Comparison of ENCODE assay signal across 2 cellular contexts in the genomic region with DNA sequence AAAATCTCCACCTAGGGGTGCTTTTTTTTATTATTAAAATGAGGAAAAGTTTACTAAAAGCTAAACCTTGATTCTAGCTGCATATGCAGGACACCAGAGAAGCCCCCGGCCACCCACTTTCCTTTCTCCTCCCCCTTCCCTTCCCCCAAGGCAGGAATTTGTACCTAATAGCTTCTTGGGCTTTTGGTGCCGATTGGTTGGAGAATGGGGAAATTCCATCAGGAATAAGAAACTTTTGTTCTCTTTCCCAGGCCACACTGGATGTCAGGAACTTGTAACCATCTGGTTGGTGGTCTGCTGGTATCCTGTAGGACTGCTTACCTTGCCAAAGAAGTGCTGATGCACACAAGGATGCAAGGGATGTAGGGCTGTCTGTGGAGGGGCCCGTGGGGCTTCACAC.
TF ChIP-seq lines count a peak whose summit lies in the region.

No MANE protein-coding gene starts in this region.

TF ChIP-seq in IMR-90, 13 proteins besides CTCF, POLR2A, EP300 and RAD21:
- TF ChIP-seq, protein P1, sequence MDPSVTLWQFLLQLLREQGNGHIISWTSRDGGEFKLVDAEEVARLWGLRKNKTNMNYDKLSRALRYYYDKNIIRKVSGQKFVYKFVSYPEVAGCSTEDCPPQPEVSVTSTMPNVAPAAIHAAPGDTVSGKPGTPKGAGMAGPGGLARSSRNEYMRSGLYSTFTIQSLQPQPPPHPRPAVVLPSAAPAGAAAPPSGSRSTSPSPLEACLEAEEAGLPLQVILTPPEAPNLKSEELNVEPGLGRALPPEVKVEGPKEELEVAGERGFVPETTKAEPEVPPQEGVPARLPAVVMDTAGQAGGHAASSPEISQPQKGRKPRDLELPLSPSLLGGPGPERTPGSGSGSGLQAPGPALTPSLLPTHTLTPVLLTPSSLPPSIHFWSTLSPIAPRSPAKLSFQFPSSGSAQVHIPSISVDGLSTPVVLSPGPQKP (IDR thresholded peaks at IDR 0.05; ENCODE audit: borderline replicate concordance, low read depth, low read length) = no peak
- no peak for TF ChIP-seq USF2 (IDR thresholded peaks at IDR 0.05; ENCODE audit: low read depth, low read length)
- no peak for TF ChIP-seq CHD1 (IDR thresholded peaks at IDR 0.05; ENCODE audit: low read depth, low read length)
- TF ChIP-seq MXI1 (IDR thresholded peaks at IDR 0.05; ENCODE audit: borderline replicate concordance, low read depth, low read length) = no peak
- TF ChIP-seq SMC3 (IDR thresholded peaks at IDR 0.05; ENCODE audit: low read depth, low read length) = no peak
- no peak for TF ChIP-seq NFE2L2 (IDR thresholded peaks at IDR 0.05; ENCODE audit: low read depth, low read length)
- TF ChIP-seq RCOR1 (IDR thresholded peaks at IDR 0.05; ENCODE audit: insufficient replicate concordance, low read length) = no peak
- TF ChIP-seq CEBPB (IDR thresholded peaks at IDR 0.05; ENCODE audit: low read depth, low read length) = no peak
- no peak for TF ChIP-seq FOS (IDR thresholded peaks at IDR 0.05; ENCODE audit: low read depth, low read length)
- TF ChIP-seq MAZ (IDR thresholded peaks at IDR 0.05; ENCODE audit: borderline replicate concordance, low read depth, low read length) = no peak
- no peak for TF ChIP-seq MAFK (IDR thresholded peaks at IDR 0.05; ENCODE audit: low read depth, low read length)
- TF ChIP-seq RFX5 (IDR thresholded peaks at IDR 0.05; ENCODE audit: low read depth, low read length) = no peak
- TF ChIP-seq BHLHE40 (IDR thresholded peaks at IDR 0.05; ENCODE audit: low read depth, low read length) = no peak
TF ChIP-seq in IMR-90: peak in this region for 0.

TF ChIP-seq in HEK293T, 16 proteins besides CTCF, POLR2A, EP300 and RAD21:
- TF ChIP-seq HDGF (IDR thresholded peaks at IDR 0.05; ENCODE audit: borderline replicate concordance) (no peak), LEF1 (IDR thresholded peaks at IDR 0.05; ENCODE audit: borderline replicate concordance) (no peak), ZNF384 (IDR thresholded peaks at IDR 0.05) (no peak), L3MBTL2 (conservative IDR thresholded peaks at IDR 0.05) (no peak), FOXK2 (IDR thresholded peaks at IDR 0.05) (no peak), PKNOX1 (IDR thresholded peaks at IDR 0.05) (no peak), ELF4 (IDR thresholded peaks at IDR 0.05) (no peak), ARNT (IDR thresholded peaks at IDR 0.05) (no peak), FOXM1 (IDR thresholded peaks at IDR 0.05; ENCODE audit: borderline replicate concordance) (no peak)
